15 cellular contexts compared by ENCODE assay signal in genomic region chr1:41480204-41481108, GRCh38. TPM values are rescaled to one million over a fixed set of nuclear protein-coding genes. Genes with fewer than 3 reads are reported as not detected.
DNase-seq lines count a peak whose midpoint lies in the region; ATAC-seq, FAIRE-seq and TF ChIP-seq lines count a peak whose summit lies in the region.
"Had no signal": no experiment of that assay in that cellular context is flagged by ENCODE, and none has a peak within 500 bp of the region (broad histone marks: within the 10 kb centered on the region; RNA-seq: fewer than 3 reads in every experiment).

No MANE protein-coding gene starts in this region.

- peak overlapping the region; percentile 78 for H3K27ac Mint-ChIP-seq in neural crest cell (ENCODE audit: unreplicated experiment)
- no peak overlapping the region for H3K27ac Mint-ChIP-seq in immature natural killer cell

- no peak for TF ChIP-seq EP300 in A549 (IDR thresholded peaks at IDR 0.05)

- H3K27me3 ChIP-seq in ascending aorta = no peaks in the 10 kb centered on the region
- H3K27me3 ChIP-seq: SJSA1 had no signal

- TF ChIP-seq POLR2A in A549 (IDR thresholded peaks at IDR 0.05; ENCODE audit: low read length) = no peak

- no peak overlapping the region for H3K4me3 ChIP-seq in A549
- H3K4me3 ChIP-seq in ascending aorta = no peak overlapping the region
- H3K4me3 ChIP-seq in kidney (ENCODE audit: low read length in 2 of 2) = no peak overlapping the region
- H3K4me3 ChIP-seq: SJSA1 had no signal

- no peak for ATAC-seq in A549

- H3K4me1 ChIP-seq in A549 (peaks cover 42% of the 10 kb centered on the region), ascending aorta (peaks cover 15 to 43% of the 10 kb centered on the region in 2 donors), kidney (ENCODE audit: control insufficient read depth in 1 of 2, insufficient read depth in 1 of 2, low read depth in 1 of 2, low read length in 2 of 2) (peaks cover 18 to 27% of the 10 kb centered on the region in 2 donors)

- no peaks in the 10 kb centered on the region for H3K36me3 Mint-ChIP-seq in neural crest cell (ENCODE audit: low read depth)
- H3K36me3 Mint-ChIP-seq in immature natural killer cell = no peaks in the 10 kb centered on the region

- H3K9me3 ChIP-seq in A549 (no peaks in the 10 kb centered on the region), ascending aorta (no peaks in the 10 kb centered on the region), kidney (ENCODE audit: control insufficient read depth in 1 of 2, low read length in 2 of 2) (no peaks in the 10 kb centered on the region)
- H3K9me3 ChIP-seq: SJSA1 had no signal

- H3K27me3 Mint-ChIP-seq in neural crest cell (ENCODE audit: low read depth) (no peaks in the 10 kb centered on the region), immature natural killer cell (ENCODE audit: low read depth in 3 of 3) (peaks cover 2 to 4% (median 4%) of the 10 kb centered on the region in 3 donors)

- no peaks in the 10 kb centered on the region for H3K9me3 Mint-ChIP-seq in neural crest cell
- H3K9me3 Mint-ChIP-seq in immature natural killer cell = no peaks in the 10 kb centered on the region

- no peaks in the 10 kb centered on the region for H3K36me3 ChIP-seq in ascending aorta
- H3K36me3 ChIP-seq in kidney (ENCODE audit: control insufficient read depth in 1 of 2, insufficient read depth in 2 of 2, low read length in 2 of 2) = no peaks in the 10 kb centered on the region
- H3K36me3 ChIP-seq: SJSA1 had no signal

- no peak for TF ChIP-seq CTCF in A549 (IDR thresholded peaks at IDR 0.05)
- TF ChIP-seq CTCF in ascending aorta (IDR thresholded peaks at IDR 0.05) = no peak
- no peak for TF ChIP-seq CTCF in kidney (IDR thresholded peaks at IDR 0.05; ENCODE audit: borderline replicate concordance, extremely low read depth, insufficient read depth)
- TF ChIP-seq CTCF in neural crest cell (conservative IDR thresholded peaks at IDR 0.05) = no peak
- no peak for TF ChIP-seq CTCF in GM10248 (IDR thresholded peaks at IDR 0.05; ENCODE audit: control extremely low read depth, extremely low read depth, low read depth, missing control alignments)

- H3K9ac ChIP-seq in kidney (ENCODE audit: low read length in 2 of 2) = no peak overlapping the region

- H3K4me3 Mint-ChIP-seq in neural crest cell (no peak overlapping the region), immature natural killer cell (no peak overlapping the region)

- WGBS in A549 (ENCODE audit: missing lambda C conversion rate) = 79% methylated on average over 5 of the region's 10 CpGs

- peaks cover 13% of the 10 kb centered on the region for H3K4me1 Mint-ChIP-seq in neural crest cell
- no peaks in the 10 kb centered on the region for H3K4me1 Mint-ChIP-seq in immature natural killer cell

- CTCF ChIA-PET in A549 (lab: Yijun Ruan, JAX) (interaction anchor here (0.7 to 5.2 kb wide), 5 partner anchors 12 to 47 kb away, joined by 3 to 45 read pairs (median 7); no protein-coding TSS in a partner anchor), GM10248 (lab: Yijun Ruan, JAX) (interaction anchor here (1.3 to 12.8 kb wide), 5 partner anchors 14 to 197 kb away, joined by 3 to 104 read pairs (median 4); no protein-coding TSS in a partner anchor)

- DNase-seq in A549 (ENCODE audit: low read depth in 1 of 2, low spot score in 1 of 2) (no peak), ascending aorta (ENCODE audit: low spot score in 2 of 2) (no peak), kidney (peak; percentile 52), neural crest cell (ENCODE audit: low read depth, low spot score) (no peak), GM10248 (ENCODE audit: extremely low spot score) (no peak), immature natural killer cell (no peak), germinal center (ENCODE audit: low spot score) (no peak), substantia nigra (lab: John Stamatoyannopoulos, UW) (no peak)
- DNase-seq: AML-193; HCEC 1CT; MV-4-11; NCI-H1930; NK-92 treated with Interleukin-12 subunit alpha and Interleukin-12 subunit beta, amount 100 ng/mL, for 24 hours; RPMI8226 had no signal

- intact Hi-C loops in ascending aorta (cut with DNase I) (no loop called here), kidney (cut with DNase I) (no loop called here)

- FAIRE-seq in A549 (lab: Jason Lieb, UNC) (no peak), kidney (lab: Jason Lieb, UNC) (no peak)

- TF ChIP-seq RAD21 in A549 (conservative IDR thresholded peaks at IDR 0.05 in 1 of 2, IDR thresholded peaks at IDR 0.05 in 1 of 2) = no peak

- POLR2A ChIA-PET in A549 (lab: Yijun Ruan, JAX) (interaction anchor here (1.1 kb wide), 1 partner anchor 9 kb away, joined by 3 read pairs; no protein-coding TSS in a partner anchor), GM10248 (lab: Yijun Ruan, JAX) (no interaction called here)

- peak overlapping the region in 1 of 2 experiments; percentile 8; a peak in 1 of 6 replicates for H3K27ac ChIP-seq in A549
- H3K27ac ChIP-seq in ascending aorta = peak overlapping the region; percentile 65 to 66
- no peak overlapping the region for H3K27ac ChIP-seq in kidney (ENCODE audit: low read depth in 2 of 2, low read length in 2 of 2)
- H3K27ac ChIP-seq in substantia nigra (ENCODE audit: low read depth, low read length, poor library complexity, severe bottlenecking) = no peak overlapping the region
- H3K27ac ChIP-seq: SJSA1 had no signal

- H3K4me2 ChIP-seq in A549 = no peak overlapping the region

TF ChIP-seq in A549, 52 proteins besides CTCF, POLR2A, EP300 and RAD21:
- TF ChIP-seq EHF (CRISPR knock-in tag; IDR thresholded peaks at IDR 0.05) (no peak), ZFP36 (IDR thresholded peaks at IDR 0.05; ENCODE audit: borderline replicate concordance, partially characterized antibody) (peak; percentile 61)

RNA-seq across cellular contexts. Expression of gene EDN2, which starts 4.0 kb away (rescaled TPM):
- 1.2 and 1.6 TPM in 2 replicates for polyA plus RNA-seq in A549 (2011; rRNA removed)
- 6.4 and 8.2 TPM in 2 replicates for polyA plus RNA-seq in A549 (2012; cell fraction: cytosol; rRNA removed)
- 13.2 and 16.8 TPM in 2 replicates for polyA plus RNA-seq in A549 (2012; cell fraction: nucleus; rRNA removed)
- 2.8 to 8.2 TPM (median 3.2 TPM) in 3 replicates for polyA plus RNA-seq in A549 (2017; fragmentation: RNase III; extraction: RNeasy Plus Mini Kit Qiagen cat#74134 plus additional on column Dnase treatment)
- 0.54 TPM in 1 of 2 replicates, not detected in the other for polyA minus RNA-seq in A549 (2011; rRNA and poly(A)+ RNA removed)
- total RNA-seq in ascending aorta = not detected
- total RNA-seq in kidney = 2.9 TPM
- polyA plus RNA-seq in kidney (ENCODE audit: insufficient read depth, low read depth, low replicate concordance) = 2.3 TPM
- not detected in 2 replicates for total RNA-seq in neural crest cell
- polyA plus RNA-seq in immature natural killer cell = not detected

Comparison
In these comparisons a context has a peak if more than half of its experiments do, and no peak if none do; other contexts are left out.
1. H3K27ac ChIP-seq: peak in ascending aorta (2 of 2); none in kidney (0 of 2) and substantia nigra (single experiment).